Comparison of ENCODE assay signal across 8 cellular contexts in the genomic region with DNA sequence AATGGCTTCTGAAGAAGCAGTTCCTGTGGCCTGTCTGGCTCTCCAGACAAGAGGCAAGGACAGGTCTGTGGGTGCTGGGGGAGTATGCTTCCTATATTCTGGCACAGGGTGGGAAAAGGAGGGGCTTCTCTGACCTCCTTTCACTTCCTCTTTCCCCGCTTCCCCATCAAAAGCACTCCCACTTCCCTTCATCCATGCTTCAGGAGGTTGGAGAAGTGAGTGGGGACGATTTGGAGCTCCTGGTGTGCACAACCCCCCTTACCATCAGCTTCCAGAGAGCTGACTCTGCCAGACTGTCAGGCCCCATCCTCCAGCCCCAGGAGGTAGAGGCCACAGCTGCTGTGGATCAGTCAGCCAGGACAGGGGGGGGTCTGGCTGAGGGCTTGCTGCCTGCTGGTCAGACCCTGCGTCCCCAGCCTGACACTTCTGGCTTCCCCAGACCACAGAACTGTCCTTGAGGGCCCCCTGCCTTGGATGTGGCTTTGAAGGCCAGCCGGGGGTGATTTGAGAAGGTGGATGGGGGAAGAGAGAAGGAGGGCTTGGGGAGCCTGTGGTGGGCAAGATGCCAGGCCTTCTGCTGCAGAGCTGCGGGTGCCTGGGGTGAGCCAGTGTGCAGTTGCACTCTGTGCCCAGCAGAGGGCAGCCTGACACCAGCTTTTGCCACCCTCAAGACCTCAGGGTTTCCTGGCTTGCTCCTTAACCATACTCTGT. TPM values are rescaled to one million over a fixed set of nuclear protein-coding genes. Genes with fewer than 3 reads are reported as not detected.
A peak's percentile ranks its signal among the peaks of the same experiment; 100 is the strongest.
DNase-seq lines count a peak whose midpoint lies in the region; ATAC-seq, FAIRE-seq and TF ChIP-seq lines count a peak whose summit lies in the region.

No MANE protein-coding gene starts in this region.

- H3K4me1 ChIP-seq in keratinocyte (ENCODE audit: control insufficient read depth, extremely low read depth, insufficient read depth, low read length) = peaks cover 28% of the 10 kb centered on the region

- POLR2A ChIA-PET in BJ (lab: Charles Lee) = interaction anchor here (0.6 to 1.7 kb wide), 2 partner anchors 66 to 367 kb away, joined by 5 to 26 read pairs; a partner anchor contains a TSS

- H3K79me2 ChIP-seq in keratinocyte (ENCODE audit: control insufficient read depth, insufficient read depth, low read length) = no peaks in the 10 kb centered on the region

- FAIRE-seq in keratinocyte (lab: Jason Lieb, UNC) = peak; percentile 99

- peak overlapping the region; percentile 62 for H3K9ac ChIP-seq in keratinocyte (ENCODE audit: control insufficient read depth, extremely low read depth, insufficient read depth, low read length)

- peak; percentile 97 for TF ChIP-seq CTCF in BJ (IDR thresholded peaks at IDR 0.05; ENCODE audit: insufficient read depth, low read depth, low read length)
- peak; percentile 98 for TF ChIP-seq CTCF in cardiac fibroblast (IDR thresholded peaks at IDR 0.05; ENCODE audit: low read depth, low read length)
- TF ChIP-seq CTCF in keratinocyte (optimal IDR thresholded peaks at IDR 0.05 in 1 of 3, IDR thresholded peaks at IDR 0.05 in 1 of 3, conservative IDR thresholded peaks at IDR 0.05 in 1 of 3; ENCODE audit: extremely low read depth in 1 of 3, insufficient read depth in 2 of 3, low read length in 3 of 3) = peak; percentile 98 to 99 (median 99)

- H3K27me3 ChIP-seq in BJ (ENCODE audit: control insufficient read depth, insufficient read depth, low read length) (no peaks in the 10 kb centered on the region), keratinocyte (ENCODE audit: control insufficient read depth, extremely low read depth, insufficient read depth, low read length) (no peaks in the 10 kb centered on the region)

- H3K36me3 ChIP-seq in BJ (ENCODE audit: control insufficient read depth, insufficient read depth, low read length) = peaks cover 11% of the 10 kb centered on the region
- peaks cover 6 to 9% of the 10 kb centered on the region in 2 experiments for H3K36me3 ChIP-seq in keratinocyte (ENCODE audit: control insufficient read depth in 2 of 2, extremely low read depth in 1 of 2, insufficient read depth in 2 of 2, low read length in 2 of 2)

- peak; percentile 52 for DNase-seq in BJ (ENCODE audit: low read depth)
- peak; percentile 87 for DNase-seq in HCEC 1CT
- peak; percentile 84 for DNase-seq in NCI-H2196 (lab: John Stamatoyannopoulos, UW; ENCODE audit: unreplicated experiment)
- DNase-seq in activated CD4-positive, CD25-positive, alpha-beta regulatory T cell (lab: John Stamatoyannopoulos, UW) = peak; percentile 37 to 62 (median 51)
- DNase-seq in cardiac fibroblast (ENCODE audit: low read depth in 2 of 2) = peak; percentile 93 to 95
- DNase-seq in keratinocyte (ENCODE audit: low read depth, low spot score) = peak; percentile 67
- DNase-seq in stimulated activated CD4-positive, alpha-beta T cell treated with anti-CD3 and anti-CD28 coated beads, Interleukin-12 subunit alpha, Interleukin-12 subunit beta, amount 100 ng/mL, for 24 hours (ENCODE audit: low read depth in 2 of 2) = peak; percentile 60 to 63

- CTCF ChIA-PET in BJ (lab: Yijun Ruan, JAX) = interaction anchor here (0.6 to 18.3 kb wide), 44 partner anchors 8 to 367 kb away, joined by 3 to 353 read pairs (median 6); a partner anchor contains a TSS

- no peak overlapping the region for H2AFZ ChIP-seq in keratinocyte (ENCODE audit: control insufficient read depth, low read length)

- H3K27ac ChIP-seq in keratinocyte (ENCODE audit: control insufficient read depth, insufficient read depth, low read length) = peak overlapping the region; percentile 78

- peak overlapping the region; percentile 37 for H3K4me2 ChIP-seq in keratinocyte (ENCODE audit: control insufficient read depth, extremely low read depth, insufficient read depth, low read depth, low read length)

- no peaks in the 10 kb centered on the region for H4K20me1 ChIP-seq in keratinocyte (ENCODE audit: control insufficient read depth, extremely low read depth, insufficient read depth, low read length)

- no peak for ATAC-seq in HG03521 (IDR thresholded peaks at IDR 0.05; ENCODE audit: unreplicated experiment)

- H3K9me1 ChIP-seq in keratinocyte (ENCODE audit: control insufficient read depth, extremely low read depth, insufficient read depth, low read length) = no peaks in the 10 kb centered on the region

- H3K9me3 ChIP-seq in keratinocyte (ENCODE audit: control insufficient read depth, low read depth, low read length) = no peaks in the 10 kb centered on the region

- H3K4me3 ChIP-seq in BJ (ENCODE audit: low read depth, low read length) (no peak overlapping the region), cardiac fibroblast (replicated peaks in 1 of 2; ENCODE audit: low read depth in 2 of 2, low read length in 2 of 2) (no peak overlapping the region), keratinocyte (ENCODE audit: control insufficient read depth in 2 of 3, extremely low read depth in 1 of 3, insufficient read depth in 2 of 3, low read depth in 1 of 3, low read length in 3 of 3) (no peak overlapping the region)

- dilution Hi-C loops in keratinocyte (cut with MboI; ENCODE audit: extremely low pct_ligation_motif_present, low sequenced_read_pairs) = no loop called here

RNA-seq across cellular contexts. Expression of a gene that starts 21.5 kb away (rescaled TPM):
- polyA plus RNA-seq in BJ (2011; rRNA removed) = 39.4 and 76.2 TPM in 2 replicates
- 46.8 and 68.3 TPM in 2 replicates for polyA minus RNA-seq in BJ (2011; rRNA and poly(A)+ RNA removed)
- 23.7 to 40.4 TPM (median 31.3 TPM) in 3 replicates for polyA plus RNA-seq in keratinocyte
- polyA plus RNA-seq in keratinocyte (2011; ENCODE audit: low read depth) = 13.3 TPM
- polyA plus RNA-seq in keratinocyte (2011; cell fraction: cytosol; rRNA removed) = 26.2 and 37.3 TPM in 2 replicates
- 31.0 and 40.8 TPM in 2 replicates for polyA plus RNA-seq in keratinocyte (2011; cell fraction: nucleus; rRNA removed)
- polyA plus RNA-seq in keratinocyte (2012; ENCODE audit: low replicate concordance) = 26.1 and 38.1 TPM in 2 replicates
- polyA minus RNA-seq in keratinocyte = 37.5 to 70.7 TPM (median 37.8 TPM) in 3 replicates
- polyA minus RNA-seq in keratinocyte (2011; cell fraction: cytosol; rRNA and poly(A)+ RNA removed) = 35.7 TPM
- 14.2 and 17.1 TPM in 2 replicates for polyA minus RNA-seq in keratinocyte (2011; cell fraction: nucleus; rRNA and poly(A)+ RNA removed)

RNA-seq across cellular contexts. Expression of a gene that starts 41.3 kb away (rescaled TPM):
- polyA plus RNA-seq in BJ (2011; rRNA removed) (0.20 and 0.23 TPM in 2 replicates), keratinocyte (15.5 to 34.0 TPM (median 15.6 TPM) in 3 replicates)
- 0.10 TPM in 1 of 2 replicates, not detected in the other for polyA minus RNA-seq in BJ (2011; rRNA and poly(A)+ RNA removed)
- polyA plus RNA-seq in keratinocyte (2011; ENCODE audit: low read depth) = 29.4 TPM
- polyA plus RNA-seq in keratinocyte (2011; cell fraction: cytosol; rRNA removed) = 5.3 and 15.1 TPM in 2 replicates
- polyA plus RNA-seq in keratinocyte (2011; cell fraction: nucleus; rRNA removed) = 87.0 and 125 TPM in 2 replicates
- polyA plus RNA-seq in keratinocyte (2012; ENCODE audit: low replicate concordance) = 16.6 and 45.8 TPM in 2 replicates
- polyA minus RNA-seq in keratinocyte = 6.7 to 17.0 TPM (median 14.7 TPM) in 3 replicates
- 18.2 TPM for polyA minus RNA-seq in keratinocyte (2011; cell fraction: cytosol; rRNA and poly(A)+ RNA removed)
- polyA minus RNA-seq in keratinocyte (2011; cell fraction: nucleus; rRNA and poly(A)+ RNA removed) = 17.2 and 18.4 TPM in 2 replicates
